ENCODE assay signal across 21 cellular contexts in the genomic region with DNA sequence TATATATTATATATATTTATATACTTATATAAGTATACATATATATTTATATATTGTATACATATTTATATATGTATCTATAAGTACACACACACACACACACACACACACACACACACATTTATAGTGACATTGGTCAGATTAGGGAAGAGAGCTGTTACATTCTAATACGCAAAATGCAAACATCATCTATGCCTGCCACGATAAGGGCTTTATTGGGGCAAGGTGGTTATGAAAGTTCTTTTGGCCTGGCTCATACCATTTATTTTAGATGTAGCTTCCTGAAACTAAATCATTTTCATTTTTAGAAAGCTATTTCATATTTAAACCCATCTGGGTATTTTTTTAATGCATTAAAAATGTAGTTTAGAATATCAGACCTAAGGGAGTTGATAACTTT.
"Had no signal": no experiment of that assay in that cellular context is flagged by ENCODE, and none has a peak within 500 bp of the region (broad histone marks: within the 10 kb centered on the region; RNA-seq: fewer than 3 reads in every experiment).

No MANE protein-coding gene starts in this region.

- H3K27me3 ChIP-seq: MG63 had no signal

- H3K27ac ChIP-seq: HL-60, RWPE1 had no signal

- DNase-seq: KBM-7, MG63, NCI-H1092, NCI-H1105 treated with DMSO at 0.1 percent for 48 hours, NCI-H1417 treated with DMSO at 0.1 percent for 48 hours, NCI-H146, NCI-H1694 treated with DMSO at 0.1 percent for 48 hours, NCI-H1930, NCI-H2081, NCI-H2107, NCI-H2227 treated with DMSO at 0.1 percent for 48 hours, NCI-H524, NCI-H526 treated with DMSO at 0.1 percent for 48 hours, NCI-H748 treated with DMSO at 0.1 percent for 48 hours, SHP77, SK-N-SH, SW 1271 had no signal

- H3K4me3 ChIP-seq: MG63 had no signal

- H3K9me3 ChIP-seq: MG63, SK-N-SH had no signal

- H3K9ac ChIP-seq: SK-N-SH had no signal

- FAIRE-seq: HTR-8/SVneo, RCC 7860 had no signal

- H3K36me3 ChIP-seq: MG63 had no signal
